In the genomic region with DNA sequence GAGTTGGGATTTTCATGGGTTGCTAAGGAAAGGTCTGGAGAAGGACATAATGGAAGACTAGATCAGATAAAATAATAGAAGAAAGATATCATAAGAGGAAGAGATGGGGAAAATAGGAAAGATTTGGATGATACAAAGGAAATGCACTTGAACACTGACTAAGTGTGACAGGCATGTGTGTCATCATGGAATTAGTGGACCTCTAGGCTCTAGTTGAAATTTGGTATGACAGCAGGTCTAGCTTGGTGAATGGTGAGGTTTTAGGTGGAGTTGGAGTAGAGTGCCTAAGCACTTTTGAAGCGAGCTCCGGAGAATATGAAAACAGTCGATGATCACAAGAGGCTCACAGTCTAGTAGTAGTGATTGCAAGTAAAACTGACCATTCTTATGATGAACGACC, we compare ENCODE assay signal across 1 cellular context.
TF ChIP-seq lines count a peak whose summit lies in the region.

No MANE protein-coding gene starts in this region.

TF ChIP-seq in GM23338, 12 proteins besides CTCF, POLR2A, EP300 and RAD21 (continued from another document):
- TF ChIP-seq, protein P1, sequence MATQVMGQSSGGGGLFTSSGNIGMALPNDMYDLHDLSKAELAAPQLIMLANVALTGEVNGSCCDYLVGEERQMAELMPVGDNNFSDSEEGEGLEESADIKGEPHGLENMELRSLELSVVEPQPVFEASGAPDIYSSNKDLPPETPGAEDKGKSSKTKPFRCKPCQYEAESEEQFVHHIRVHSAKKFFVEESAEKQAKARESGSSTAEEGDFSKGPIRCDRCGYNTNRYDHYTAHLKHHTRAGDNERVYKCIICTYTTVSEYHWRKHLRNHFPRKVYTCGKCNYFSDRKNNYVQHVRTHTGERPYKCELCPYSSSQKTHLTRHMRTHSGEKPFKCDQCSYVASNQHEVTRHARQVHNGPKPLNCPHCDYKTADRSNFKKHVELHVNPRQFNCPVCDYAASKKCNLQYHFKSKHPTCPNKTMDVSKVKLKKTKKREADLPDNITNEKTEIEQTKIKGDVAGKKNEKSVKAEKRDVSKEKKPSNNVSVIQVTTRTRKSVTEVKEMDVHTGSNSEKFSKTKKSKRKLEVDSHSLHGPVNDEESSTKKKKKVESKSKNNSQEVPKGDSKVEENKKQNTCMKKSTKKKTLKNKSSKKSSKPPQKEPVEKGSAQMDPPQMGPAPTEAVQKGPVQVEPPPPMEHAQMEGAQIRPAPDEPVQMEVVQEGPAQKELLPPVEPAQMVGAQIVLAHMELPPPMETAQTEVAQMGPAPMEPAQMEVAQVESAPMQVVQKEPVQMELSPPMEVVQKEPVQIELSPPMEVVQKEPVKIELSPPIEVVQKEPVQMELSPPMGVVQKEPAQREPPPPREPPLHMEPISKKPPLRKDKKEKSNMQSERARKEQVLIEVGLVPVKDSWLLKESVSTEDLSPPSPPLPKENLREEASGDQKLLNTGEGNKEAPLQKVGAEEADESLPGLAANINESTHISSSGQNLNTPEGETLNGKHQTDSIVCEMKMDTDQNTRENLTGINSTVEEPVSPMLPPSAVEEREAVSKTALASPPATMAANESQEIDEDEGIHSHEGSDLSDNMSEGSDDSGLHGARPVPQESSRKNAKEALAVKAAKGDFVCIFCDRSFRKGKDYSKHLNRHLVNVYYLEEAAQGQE (IDR thresholded peaks at IDR 0.05; ENCODE audit: unreplicated experiment): no peak
- TF ChIP-seq CREB1 (CRISPR knock-in tag; IDR thresholded peaks at IDR 0.05; ENCODE audit: low read depth) (no peak), POLR2AphosphoS5 (IDR thresholded peaks at IDR 0.05; ENCODE audit: low read depth) (no peak), STAT1 (IDR thresholded peaks at IDR 0.05; ENCODE audit: unreplicated experiment) (no peak), NANOG (IDR thresholded peaks at IDR 0.05; ENCODE audit: borderline replicate concordance) (no peak)
- TF ChIP-seq, protein P2, sequence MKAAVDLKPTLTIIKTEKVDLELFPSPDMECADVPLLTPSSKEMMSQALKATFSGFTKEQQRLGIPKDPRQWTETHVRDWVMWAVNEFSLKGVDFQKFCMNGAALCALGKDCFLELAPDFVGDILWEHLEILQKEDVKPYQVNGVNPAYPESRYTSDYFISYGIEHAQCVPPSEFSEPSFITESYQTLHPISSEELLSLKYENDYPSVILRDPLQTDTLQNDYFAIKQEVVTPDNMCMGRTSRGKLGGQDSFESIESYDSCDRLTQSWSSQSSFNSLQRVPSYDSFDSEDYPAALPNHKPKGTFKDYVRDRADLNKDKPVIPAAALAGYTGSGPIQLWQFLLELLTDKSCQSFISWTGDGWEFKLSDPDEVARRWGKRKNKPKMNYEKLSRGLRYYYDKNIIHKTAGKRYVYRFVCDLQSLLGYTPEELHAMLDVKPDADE (IDR thresholded peaks at IDR 0.05): no peak
- TF ChIP-seq, protein P3, sequence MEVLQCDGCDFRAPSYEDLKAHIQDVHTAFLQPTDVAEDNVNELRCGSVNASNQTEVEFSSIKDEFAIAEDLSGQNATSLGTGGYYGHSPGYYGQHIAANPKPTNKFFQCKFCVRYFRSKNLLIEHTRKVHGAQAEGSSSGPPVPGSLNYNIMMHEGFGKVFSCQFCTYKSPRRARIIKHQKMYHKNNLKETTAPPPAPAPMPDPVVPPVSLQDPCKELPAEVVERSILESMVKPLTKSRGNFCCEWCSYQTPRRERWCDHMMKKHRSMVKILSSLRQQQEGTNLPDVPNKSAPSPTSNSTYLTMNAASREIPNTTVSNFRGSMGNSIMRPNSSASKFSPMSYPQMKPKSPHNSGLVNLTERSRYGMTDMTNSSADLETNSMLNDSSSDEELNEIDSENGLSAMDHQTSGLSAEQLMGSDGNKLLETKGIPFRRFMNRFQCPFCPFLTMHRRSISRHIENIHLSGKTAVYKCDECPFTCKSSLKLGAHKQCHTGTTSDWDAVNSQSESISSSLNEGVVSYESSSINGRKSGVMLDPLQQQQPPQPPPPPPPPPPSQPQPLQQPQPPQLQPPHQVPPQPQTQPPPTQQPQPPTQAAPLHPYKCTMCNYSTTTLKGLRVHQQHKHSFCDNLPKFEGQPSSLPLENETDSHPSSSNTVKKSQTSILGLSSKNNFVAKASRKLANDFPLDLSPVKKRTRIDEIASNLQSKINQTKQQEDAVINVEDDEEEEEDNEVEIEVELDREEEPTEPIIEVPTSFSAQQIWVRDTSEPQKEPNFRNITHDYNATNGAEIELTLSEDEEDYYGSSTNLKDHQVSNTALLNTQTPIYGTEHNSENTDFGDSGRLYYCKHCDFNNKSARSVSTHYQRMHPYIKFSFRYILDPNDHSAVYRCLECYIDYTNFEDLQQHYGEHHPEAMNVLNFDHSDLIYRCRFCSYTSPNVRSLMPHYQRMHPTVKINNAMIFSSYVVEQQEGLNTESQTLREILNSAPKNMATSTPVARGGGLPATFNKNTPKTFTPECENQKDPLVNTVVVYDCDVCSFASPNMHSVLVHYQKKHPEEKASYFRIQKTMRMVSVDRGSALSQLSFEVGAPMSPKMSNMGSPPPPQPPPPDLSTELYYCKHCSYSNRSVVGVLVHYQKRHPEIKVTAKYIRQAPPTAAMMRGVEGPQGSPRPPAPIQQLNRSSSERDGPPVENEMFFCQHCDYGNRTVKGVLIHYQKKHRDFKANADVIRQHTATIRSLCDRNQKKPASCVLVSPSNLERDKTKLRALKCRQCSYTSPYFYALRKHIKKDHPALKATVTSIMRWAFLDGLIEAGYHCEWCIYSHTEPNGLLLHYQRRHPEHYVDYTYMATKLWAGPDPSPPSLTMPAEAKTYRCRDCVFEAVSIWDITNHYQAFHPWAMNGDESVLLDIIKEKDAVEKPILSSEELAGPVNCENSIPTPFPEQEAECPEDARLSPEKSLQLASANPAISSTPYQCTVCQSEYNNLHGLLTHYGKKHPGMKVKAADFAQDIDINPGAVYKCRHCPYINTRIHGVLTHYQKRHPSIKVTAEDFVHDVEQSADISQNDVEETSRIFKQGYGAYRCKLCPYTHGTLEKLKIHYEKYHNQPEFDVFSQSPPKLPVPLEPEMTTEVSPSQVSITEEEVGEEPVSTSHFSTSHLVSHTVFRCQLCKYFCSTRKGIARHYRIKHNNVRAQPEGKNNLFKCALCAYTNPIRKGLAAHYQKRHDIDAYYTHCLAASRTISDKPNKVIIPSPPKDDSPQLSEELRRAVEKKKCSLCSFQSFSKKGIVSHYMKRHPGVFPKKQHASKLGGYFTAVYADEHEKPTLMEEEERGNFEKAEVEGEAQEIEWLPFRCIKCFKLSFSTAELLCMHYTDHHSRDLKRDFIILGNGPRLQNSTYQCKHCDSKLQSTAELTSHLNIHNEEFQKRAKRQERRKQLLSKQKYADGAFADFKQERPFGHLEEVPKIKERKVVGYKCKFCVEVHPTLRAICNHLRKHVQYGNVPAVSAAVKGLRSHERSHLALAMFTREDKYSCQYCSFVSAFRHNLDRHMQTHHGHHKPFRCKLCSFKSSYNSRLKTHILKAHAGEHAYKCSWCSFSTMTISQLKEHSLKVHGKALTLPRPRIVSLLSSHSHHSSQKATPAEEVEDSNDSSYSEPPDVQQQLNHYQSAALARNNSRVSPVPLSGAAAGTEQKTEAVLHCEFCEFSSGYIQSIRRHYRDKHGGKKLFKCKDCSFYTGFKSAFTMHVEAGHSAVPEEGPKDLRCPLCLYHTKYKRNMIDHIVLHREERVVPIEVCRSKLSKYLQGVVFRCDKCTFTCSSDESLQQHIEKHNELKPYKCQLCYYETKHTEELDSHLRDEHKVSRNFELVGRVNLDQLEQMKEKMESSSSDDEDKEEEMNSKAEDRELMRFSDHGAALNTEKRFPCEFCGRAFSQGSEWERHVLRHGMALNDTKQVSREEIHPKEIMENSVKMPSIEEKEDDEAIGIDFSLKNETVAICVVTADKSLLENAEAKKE (CRISPR knock-in tag; IDR thresholded peaks at IDR 0.05): no peak
